11 cellular contexts compared by ENCODE assay signal in the genomic region with DNA sequence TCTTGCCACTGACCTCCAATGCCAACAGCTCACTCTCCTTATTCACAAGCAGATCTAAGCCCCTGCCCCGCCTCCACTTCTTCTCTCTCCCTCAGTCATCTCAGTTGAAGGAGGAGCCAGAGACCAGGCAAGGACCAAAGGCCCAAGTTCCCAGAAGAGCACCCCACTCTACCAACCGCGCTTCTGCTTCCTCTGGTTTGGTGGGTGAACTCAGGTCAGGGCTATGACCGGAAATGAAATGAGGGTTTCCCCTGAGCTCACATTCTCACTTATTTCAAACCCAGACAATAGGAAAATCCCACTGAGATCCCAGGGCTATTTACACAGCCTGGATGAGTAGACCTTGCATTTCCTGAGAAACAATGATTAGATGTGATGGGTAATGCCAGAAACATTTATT. TPM values are rescaled to one million over a fixed set of nuclear protein-coding genes. Genes with fewer than 3 reads are reported as not detected.
DNase-seq lines count a peak whose midpoint lies in the region; ATAC-seq, FAIRE-seq and TF ChIP-seq lines count a peak whose summit lies in the region.
"Had no signal": no experiment of that assay in that cellular context is flagged by ENCODE, and none has a peak within 500 bp of the region (broad histone marks: within the 10 kb centered on the region; RNA-seq: fewer than 3 reads in every experiment).

No MANE protein-coding gene starts in this region.

- dilution Hi-C loops in IMR-90 (cut with HindIII; ENCODE audit: low sequenced_read_pairs, unreplicated experiment) = no loop called here

- POLR2A ChIA-PET in IMR-90 (lab: Charles Lee; ENCODE audit: unreplicated experiment) = no interaction called here

- WGBS in IMR-90 (ENCODE audit: extremely low coverage in 2 of 2, insufficient read length in 1 of 2), 2 experiments = no CpG with 5 or more reads among the region's 4 CpGs

- in situ Hi-C loops in IMR-90 (cut with MboI; ENCODE audit: low sequenced_read_pairs) = no loop called here

- TF ChIP-seq RAD21 in IMR-90 (IDR thresholded peaks at IDR 0.05; ENCODE audit: low read length) = no peak

- no peak for TF ChIP-seq POLR2A in IMR-90 (IDR thresholded peaks at IDR 0.05; ENCODE audit: low read depth, low read length)

- ATAC-seq in GM18867 (IDR thresholded peaks at IDR 0.05; ENCODE audit: unreplicated experiment) = peak; percentile 58
- ATAC-seq in IMR-90 (ENCODE audit: low read depth) = peak; percentile 37; the same call in 1 of the 2 replicates
- no peak for ATAC-seq in GM21515 (IDR thresholded peaks at IDR 0.05; ENCODE audit: unreplicated experiment)

- no peak overlapping the region for H2BK15ac ChIP-seq in IMR-90 (ENCODE audit: low read depth, low read length)

- H4K20me1 ChIP-seq in IMR-90 (ENCODE audit: insufficient read depth, low read length) (peaks cover 62% of the 10 kb centered on the region), astrocyte (ENCODE audit: insufficient read depth, low read length) (peaks cover 68% of the 10 kb centered on the region)

- TF ChIP-seq CTCF in IMR-90 (conservative IDR thresholded peaks at IDR 0.05; ENCODE audit: low read depth, low read length) = no peak
- no peak for TF ChIP-seq CTCF in astrocyte (IDR thresholded peaks at IDR 0.05; ENCODE audit: insufficient read depth, low read depth, low read length)
- no peak for TF ChIP-seq CTCF in nephron (IDR thresholded peaks at IDR 0.05; ENCODE audit: unreplicated experiment in 3 of 3)
- TF ChIP-seq CTCF in D721Med (IDR thresholded peaks at IDR 0.05; ENCODE audit: insufficient read depth, missing control alignments) = no peak

- intact Hi-C loops in IMR-90 (cut with micrococcal nuclease) = no loop called here

- H3K4me2 ChIP-seq in IMR-90 (ENCODE audit: low read depth, low read length) (no peak overlapping the region), astrocyte (ENCODE audit: low read length) (peak overlapping the region; percentile 71)

- peak; percentile 55 for DNase-seq in IMR-90
- DNase-seq in astrocyte (ENCODE audit: low read depth) = peak; percentile 32
- DNase-seq in NCI-H2171 (lab: John Stamatoyannopoulos, UW) = no peak
- DNase-seq in D721Med (ENCODE audit: insufficient read length, low spot score) = no peak
- DNase-seq: Caco-2, NCI-H1694 treated with DMSO at 0.1 percent for 48 hours, WERI-Rb-1 had no signal

- H3K27ac Mint-ChIP-seq in astrocyte (ENCODE audit: unreplicated experiment) (no peak overlapping the region), nephron (peak overlapping the region in 2 of 3 experiments; percentile 44)

- no peak overlapping the region for H2BK5ac ChIP-seq in IMR-90 (ENCODE audit: low read depth, low read length, poor library complexity, severe bottlenecking)

- no peak overlapping the region for H3K4ac ChIP-seq in IMR-90 (ENCODE audit: low read depth, low read length)

- H3K27me3 ChIP-seq in IMR-90 (ENCODE audit: control insufficient read depth, insufficient read depth, low read length) (no peaks in the 10 kb centered on the region), astrocyte (ENCODE audit: insufficient read depth, low read length) (no peaks in the 10 kb centered on the region)

- H3K4me1 ChIP-seq in IMR-90 (ENCODE audit: control insufficient read depth, insufficient read depth, low read length) = peaks cover 14% of the 10 kb centered on the region
- peaks cover 22% of the 10 kb centered on the region for H3K4me1 ChIP-seq in astrocyte (ENCODE audit: insufficient read depth, low read length)
- H3K4me1 ChIP-seq: Caco-2 had no signal

- H2BK20ac ChIP-seq in IMR-90 (ENCODE audit: low read depth, low read length) = no peak overlapping the region

- H3K56ac ChIP-seq in IMR-90 (ENCODE audit: extremely low read depth, insufficient read depth, low read length) = no peak overlapping the region

- no peak overlapping the region for H3K18ac ChIP-seq in IMR-90 (ENCODE audit: low read depth, low read length)

- peaks cover 8% of the 10 kb centered on the region for H3K9me1 ChIP-seq in IMR-90 (ENCODE audit: insufficient read depth, low read length)

- H3K27me3 Mint-ChIP-seq in astrocyte (ENCODE audit: low read depth, unreplicated experiment) = peaks cover 5% of the 10 kb centered on the region
- H3K27me3 Mint-ChIP-seq in nephron (ENCODE audit: low read depth) = peaks cover 26% of the 10 kb centered on the region

- H2BK120ac ChIP-seq in IMR-90 (ENCODE audit: low read depth, low read length) = no peak overlapping the region

- no peaks in the 10 kb centered on the region for H3K9me3 ChIP-seq in IMR-90 (ENCODE audit: control insufficient read depth, insufficient read depth, low read length)
- H3K9me3 ChIP-seq in astrocyte (ENCODE audit: insufficient read depth, low read depth, low read length) = no peaks in the 10 kb centered on the region
- H3K9me3 ChIP-seq: Caco-2 had no signal

- no peak overlapping the region for H2AFZ ChIP-seq in IMR-90 (replicated peaks; ENCODE audit: low read length, poor library complexity)
- peak overlapping the region; percentile 54 for H2AFZ ChIP-seq in astrocyte (ENCODE audit: low read depth, low read length)

- CTCF ChIA-PET in IMR-90 (lab: Yijun Ruan, JAX) = interaction anchor here (1.3 kb wide), 1 partner anchor 21 kb away, joined by 4 read pairs; no protein-coding TSS in a partner anchor

- H3K36me3 ChIP-seq in IMR-90 (ENCODE audit: control insufficient read depth, insufficient read depth, low read length) (peaks cover 3% of the 10 kb centered on the region; the same call in 1 of the 2 replicates), astrocyte (ENCODE audit: insufficient read depth, low read length) (no peaks in the 10 kb centered on the region)
- H3K36me3 ChIP-seq: WERI-Rb-1 had no signal

- no peak overlapping the region for H2AK9ac ChIP-seq in IMR-90 (replicated peaks; ENCODE audit: low read depth, low read length, poor library complexity)

- H3K79me2 ChIP-seq in astrocyte (ENCODE audit: insufficient read depth, low read length) = peaks cover 95% of the 10 kb centered on the region

- H4K8ac ChIP-seq in IMR-90 (ENCODE audit: low read depth in 2 of 2, low read length in 2 of 2) = no peak overlapping the region

- BruUV-seq in IMR-90 (replicated peaks; lab: Mats Ljungman, UMichigan) = no TSS peak

- H3K23ac ChIP-seq in IMR-90 (ENCODE audit: low read depth, low read length) = peak overlapping the region; percentile 56; the same call in 1 of the 2 replicates

- no peak overlapping the region for H3K27ac ChIP-seq in IMR-90 (ENCODE audit: insufficient read depth, low read length)
- H3K27ac ChIP-seq in astrocyte (ENCODE audit: low read depth, low read length) = peak overlapping the region; percentile 21
- H3K27ac ChIP-seq: skin epidermis, WERI-Rb-1 had no signal

- no peak for FAIRE-seq in astrocyte (lab: Jason Lieb, UNC)
- no peak for FAIRE-seq in D721Med (lab: Jason Lieb, UNC)

- no peak overlapping the region for H3K14ac ChIP-seq in IMR-90 (replicated peaks; ENCODE audit: low read depth, low read length)

- no peak overlapping the region for H2AK5ac ChIP-seq in IMR-90 (ENCODE audit: low read depth, low read length)

- H3K36me3 Mint-ChIP-seq in astrocyte (ENCODE audit: low read depth, unreplicated experiment) = peaks cover 4% of the 10 kb centered on the region
- peaks cover 12% of the 10 kb centered on the region for H3K36me3 Mint-ChIP-seq in nephron (ENCODE audit: low read depth)

- no peak overlapping the region for H4K5ac ChIP-seq in IMR-90 (ENCODE audit: low read depth, low read length)

- H3K9me3 Mint-ChIP-seq in astrocyte (ENCODE audit: unreplicated experiment) (no peaks in the 10 kb centered on the region), nephron (peaks cover 2% of the 10 kb centered on the region)

- H3K4me1 Mint-ChIP-seq in astrocyte (ENCODE audit: low read depth, unreplicated experiment) (no peaks in the 10 kb centered on the region), nephron (peaks cover 31% of the 10 kb centered on the region)

- no peak overlapping the region for H3K9ac ChIP-seq in IMR-90 (ENCODE audit: low read depth, low read length)
- H3K9ac ChIP-seq in astrocyte (ENCODE audit: low read length) = no peak overlapping the region

- H3K79me1 ChIP-seq in IMR-90 (ENCODE audit: low read depth in 1 of 2, low read length in 2 of 2) = peaks cover 45 to 88% of the 10 kb centered on the region in 2 experiments

- H3K4me3 Mint-ChIP-seq in astrocyte (ENCODE audit: unreplicated experiment) = no peak overlapping the region
- H3K4me3 Mint-ChIP-seq in nephron = no peak overlapping the region

- H4K91ac ChIP-seq in IMR-90 (ENCODE audit: insufficient read depth, low read depth, low read length) = no peak overlapping the region

- H3K4me3 ChIP-seq in IMR-90 (ENCODE audit: insufficient read depth, low read depth, low read length) (no peak overlapping the region), astrocyte (ENCODE audit: insufficient read depth, low read depth, low read length) (no peak overlapping the region)
- H3K4me3 ChIP-seq: skin epidermis had no signal

TF ChIP-seq in IMR-90, 13 proteins besides CTCF, POLR2A, EP300 and RAD21 (continues in another document):
- TF ChIP-seq CHD1 (IDR thresholded peaks at IDR 0.05; ENCODE audit: low read depth, low read length) (no peak), MXI1 (IDR thresholded peaks at IDR 0.05; ENCODE audit: borderline replicate concordance, low read depth, low read length) (no peak), SMC3 (IDR thresholded peaks at IDR 0.05; ENCODE audit: low read depth, low read length) (no peak), RFX5 (IDR thresholded peaks at IDR 0.05; ENCODE audit: low read depth, low read length) (no peak), RCOR1 (IDR thresholded peaks at IDR 0.05; ENCODE audit: insufficient replicate concordance, low read length) (no peak), NFE2L2 (IDR thresholded peaks at IDR 0.05; ENCODE audit: low read depth, low read length) (no peak), MAFK (IDR thresholded peaks at IDR 0.05; ENCODE audit: low read depth, low read length) (no peak)
- TF ChIP-seq, protein P1, sequence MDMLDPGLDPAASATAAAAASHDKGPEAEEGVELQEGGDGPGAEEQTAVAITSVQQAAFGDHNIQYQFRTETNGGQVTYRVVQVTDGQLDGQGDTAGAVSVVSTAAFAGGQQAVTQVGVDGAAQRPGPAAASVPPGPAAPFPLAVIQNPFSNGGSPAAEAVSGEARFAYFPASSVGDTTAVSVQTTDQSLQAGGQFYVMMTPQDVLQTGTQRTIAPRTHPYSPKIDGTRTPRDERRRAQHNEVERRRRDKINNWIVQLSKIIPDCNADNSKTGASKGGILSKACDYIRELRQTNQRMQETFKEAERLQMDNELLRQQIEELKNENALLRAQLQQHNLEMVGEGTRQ (IDR thresholded peaks at IDR 0.05; ENCODE audit: low read depth, low read length) = no peak

RNA-seq across cellular contexts. Expression of gene DPF3, which starts 9.9 kb away (rescaled TPM):
- total RNA-seq in IMR-90 (2012; rRNA removed) (32.8 and 48.9 TPM in 2 replicates), astrocyte (2.4 and 2.7 TPM in 2 replicates)
- 30.5 and 37.7 TPM in 2 replicates for polyA plus RNA-seq in IMR-90 (2012; rRNA removed)
- 9.5 and 12.3 TPM in 2 replicates for polyA plus RNA-seq in IMR-90 (2012; cell fraction: cytosol; rRNA removed)
- 70.5 and 136 TPM in 2 replicates for polyA plus RNA-seq in IMR-90 (2012; cell fraction: nucleus; rRNA removed; ENCODE audit: low replicate concordance)
- total RNA-seq: Caco-2 had no signal

RNA-seq across cellular contexts. Expression of gene DCAF4, which starts 42.3 kb away (rescaled TPM):
- total RNA-seq in IMR-90 (2012; rRNA removed) = 24.7 and 29.4 TPM in 2 replicates
- 22.8 and 28.8 TPM in 2 replicates for polyA plus RNA-seq in IMR-90 (2012; rRNA removed)
- 12.6 and 23.5 TPM in 2 replicates for polyA plus RNA-seq in IMR-90 (2012; cell fraction: cytosol; rRNA removed)
- polyA plus RNA-seq in IMR-90 (2012; cell fraction: nucleus; rRNA removed; ENCODE audit: low replicate concordance) = 35.2 and 102 TPM in 2 replicates
- total RNA-seq in astrocyte = 33.5 and 34.3 TPM in 2 replicates

Comparison
In these comparisons a context has a peak if more than half of its experiments do, and no peak if none do; other contexts are left out.
1. DNase-seq: peak in IMR-90 (single experiment) and astrocyte (single experiment); none in NCI-H2171 (single experiment) and D721Med (single experiment).